ENCODE assay signal across 11 cellular contexts in the genomic region with DNA sequence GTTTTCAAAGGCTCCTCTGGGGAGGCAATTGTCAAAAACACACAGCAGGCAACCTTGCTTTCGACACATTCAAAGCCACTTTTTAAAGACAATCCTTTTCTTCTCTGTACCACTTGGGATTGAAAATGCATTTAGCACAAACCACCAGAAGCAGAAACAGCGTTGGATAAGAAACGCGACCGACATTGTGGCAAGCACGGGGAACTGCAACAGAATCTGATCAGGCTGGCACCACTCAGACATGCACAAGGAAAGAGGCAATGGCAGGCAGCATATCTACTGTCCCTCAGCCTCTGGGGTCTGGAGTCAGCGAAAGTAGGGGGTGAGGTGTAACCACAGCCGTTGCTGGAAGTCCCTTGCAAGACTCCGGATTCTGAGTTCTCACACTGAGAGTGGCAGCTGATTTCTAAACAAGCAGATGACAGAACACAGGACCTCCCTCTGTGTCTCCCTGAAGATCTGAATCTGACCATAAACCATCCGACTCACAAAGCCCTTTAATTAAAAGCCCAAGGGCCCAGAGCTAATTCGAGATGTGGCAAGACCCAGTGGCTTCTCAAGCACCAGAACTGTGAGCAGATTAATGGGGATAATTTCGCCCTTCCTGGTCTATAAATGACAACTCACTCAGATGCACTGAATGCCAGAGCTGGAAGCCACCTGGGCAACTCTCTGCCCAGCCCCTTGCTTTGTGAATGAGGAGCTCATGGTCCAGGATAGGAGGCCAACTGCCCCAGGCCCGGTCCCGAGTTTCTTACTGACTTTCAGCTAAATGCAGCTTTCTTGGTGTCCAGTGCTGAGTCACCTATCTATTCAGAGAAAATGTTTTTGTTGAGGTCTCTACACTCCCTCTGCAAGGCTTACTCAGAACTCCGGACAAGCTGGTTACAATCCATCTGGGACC. TPM values are rescaled to one million over a fixed set of nuclear protein-coding genes. Genes with fewer than 3 reads are reported as not detected.
DNase-seq lines count a peak whose midpoint lies in the region; ATAC-seq and TF ChIP-seq lines count a peak whose summit lies in the region.
"Had no signal": no experiment of that assay in that cellular context is flagged by ENCODE, and none has a peak within 500 bp of the region (broad histone marks: within the 10 kb centered on the region; RNA-seq: fewer than 3 reads in every experiment).

No MANE protein-coding gene starts in this region.

- H3K9me3 ChIP-seq in Loucy (ENCODE audit: insufficient read depth, low read depth, low read length) = no peaks in the 10 kb centered on the region
- no peaks in the 10 kb centered on the region for H3K9me3 ChIP-seq in tibial nerve
- H3K9me3 ChIP-seq: heart right ventricle, sigmoid colon, thoracic aorta had no signal

- peak overlapping the region; percentile 1 for H3K4me3 ChIP-seq in Loucy (ENCODE audit: low read length, poor library complexity, severe bottlenecking)
- H3K4me3 ChIP-seq in tibial nerve = no peak overlapping the region
- H3K4me3 ChIP-seq: heart right ventricle, sigmoid colon, thoracic aorta had no signal

- H3K4me1 Mint-ChIP-seq in CD14-positive monocyte = peaks cover 92% of the 10 kb centered on the region
- peaks cover 85 to 91% of the 10 kb centered on the region in 2 donors for H3K4me1 Mint-ChIP-seq in natural killer cell

- peak overlapping the region; percentile 24 for H3K4me2 ChIP-seq in Loucy (ENCODE audit: low read depth, low read length, poor library complexity, severe bottlenecking)

- peak; percentile 61 to 65 (median 63) for ATAC-seq in natural killer cell
- no peak for ATAC-seq in GM19035 (IDR thresholded peaks at IDR 0.05; ENCODE audit: unreplicated experiment)
- no peak for ATAC-seq in GM21825 (IDR thresholded peaks at IDR 0.05; ENCODE audit: unreplicated experiment)

- H3K27me3 ChIP-seq in Loucy (ENCODE audit: insufficient read depth, low read length, poor library complexity, severe bottlenecking) (no peaks in the 10 kb centered on the region), tibial nerve (no peaks in the 10 kb centered on the region)
- H3K27me3 ChIP-seq: heart right ventricle, sigmoid colon had no signal

- TF ChIP-seq POLR2A in tibial nerve (IDR thresholded peaks at IDR 0.05) = no peak

- H3F3A ChIP-seq in Loucy (ENCODE audit: low read depth) = 0 out of 2 replicates have a peak, but pooled peaks cover 4% of the 10 kb centered on the region

- no peaks in the 10 kb centered on the region for H3K9me2 ChIP-seq in Loucy (replicated peaks; ENCODE audit: low read depth, low read length)

- H4K20me1 ChIP-seq in Loucy (ENCODE audit: insufficient read depth, low read length, poor library complexity, severe bottlenecking) = no peaks in the 10 kb centered on the region

- H3K9me3 Mint-ChIP-seq in CD14-positive monocyte (peaks cover 0 to 8% (median 3%) of the 10 kb centered on the region in 7 donors), natural killer cell (no peaks in the 10 kb centered on the region)

- peaks cover 64% of the 10 kb centered on the region for H3K4me1 ChIP-seq in Loucy (ENCODE audit: insufficient read depth, low read length, poor library complexity, severe bottlenecking)
- peaks cover 0 to 10% (median 0%) of the 10 kb centered on the region in 4 donors for H3K4me1 ChIP-seq in tibial nerve

- H2AFZ ChIP-seq in Loucy (ENCODE audit: low read length) = peak overlapping the region; percentile 31; the same call in 1 of the 2 replicates

- H3K27ac ChIP-seq in angular gyrus (ENCODE audit: low read depth, low read length) = peak overlapping the region; percentile 26
- no peak overlapping the region for H3K27ac ChIP-seq in tibial nerve
- H3K27ac ChIP-seq: sigmoid colon, thoracic aorta had no signal

- TF ChIP-seq CTCF in CD14-positive monocyte (IDR thresholded peaks at IDR 0.05) (peak; percentile 22), Loucy (conservative IDR thresholded peaks at IDR 0.05; ENCODE audit: low read length) (peak; percentile 18; the same call in 1 of the 2 replicates), natural killer cell (IDR thresholded peaks at IDR 0.05) (no peak), tibial nerve (IDR thresholded peaks at IDR 0.05) (no peak)

- peak overlapping the region; percentile 32 to 86 (median 68) for H3K27ac Mint-ChIP-seq in CD14-positive monocyte
- H3K27ac Mint-ChIP-seq in natural killer cell = peak overlapping the region; percentile 67 to 81

- no peaks in the 10 kb centered on the region for H3K36me3 ChIP-seq in Loucy (ENCODE audit: insufficient read depth, low read length)
- no peaks in the 10 kb centered on the region for H3K36me3 ChIP-seq in tibial nerve
- H3K36me3 ChIP-seq: sigmoid colon, thoracic aorta had no signal

- H3K4me3 Mint-ChIP-seq in CD14-positive monocyte (peak overlapping the region; percentile 37 to 39), natural killer cell (peak overlapping the region; percentile 65)

- intact Hi-C loops in CD14-positive monocyte (cut with micrococcal nuclease) = no loop called here
- intact Hi-C loops in natural killer cell (cut with micrococcal nuclease) = loop anchor here (1.0 kb wide), 1 partner anchor 15 kb away; no protein-coding TSS in a partner anchor

- no peak overlapping the region for H3K9ac ChIP-seq in Loucy (ENCODE audit: low read depth, low read length, poor library complexity, severe bottlenecking)

- peaks cover 0 to 4% (median 1%) of the 10 kb centered on the region in 3 donors for H3K27me3 Mint-ChIP-seq in CD14-positive monocyte (ENCODE audit: low read depth in 3 of 3)
- H3K27me3 Mint-ChIP-seq in natural killer cell (ENCODE audit: low read depth in 2 of 2) = no peaks in the 10 kb centered on the region

- 48 to 65% methylated on average over 15 of the region's 15 CpGs for WGBS in tibial nerve, 2 donors

- no peak for DNase-seq in CD14-positive monocyte (ENCODE audit: low spot score)
- peak; percentile 29 for DNase-seq in natural killer cell
- no peak for DNase-seq in globus pallidus (ENCODE audit: low spot score)
- DNase-seq in tibial nerve (ENCODE audit: low spot score in 2 of 2) = no peak
- DNase-seq: heart right ventricle, sigmoid colon had no signal

- H3K79me2 ChIP-seq in Loucy (ENCODE audit: insufficient read depth, low read length) = no peaks in the 10 kb centered on the region

- TF ChIP-seq EP300 in tibial nerve (IDR thresholded peaks at IDR 0.05) = no peak

- H3K36me3 Mint-ChIP-seq in CD14-positive monocyte (peaks cover 79 to 83% of the 10 kb centered on the region in 2 donors), natural killer cell (no peaks in the 10 kb centered on the region)

RNA-seq across cellular contexts. Expression of a gene that starts 29.6 kb away (rescaled TPM):
- polyA plus RNA-seq in CD14-positive monocyte = 100 to 1,000 TPM in 1 of 2 donors, 10 to 100 TPM in 1; 72.4 to 101 TPM
- total RNA-seq in natural killer cell (10 to 100 TPM; 37.4 to 54.8 (median 38.5) TPM), tibial nerve (1 to 10 TPM; 3.3 to 5.7 (median 4.9) TPM)

Comparison
In these comparisons a context has a peak if more than half of its experiments do, and no peak if none do; other contexts are left out.
1. CTCF ChIP-seq: peak in CD14-positive monocyte (single experiment) and Loucy (single experiment); none in natural killer cell (single experiment) and tibial nerve (0 of 5).
2. ATAC-seq: peak in natural killer cell (3 of 3); none in GM19035 (single experiment) and GM21825 (single experiment).
3. RNA of a gene that starts 29.6 kb away (total RNA-seq): 37.4 to 54.8 TPM in natural killer cell; 3.3 to 5.7 TPM in tibial nerve; every median in the first group is over 4 times any median in the second.